ENCODE assay signal across 12 cellular contexts in genomic region chr6:24932832-24933231, GRCh38. TPM values are rescaled to one million over a fixed set of nuclear protein-coding genes. Genes with fewer than 3 reads are reported as not detected.
DNase-seq lines count a peak whose midpoint lies in the region; ATAC-seq, FAIRE-seq and TF ChIP-seq lines count a peak whose summit lies in the region.
"Had no signal": no experiment of that assay in that cellular context is flagged by ENCODE, and none has a peak within 500 bp of the region (broad histone marks: within the 10 kb centered on the region; RNA-seq: fewer than 3 reads in every experiment).

No MANE protein-coding gene starts in this region.

- ATAC-seq in HG03378 (IDR thresholded peaks at IDR 0.05; ENCODE audit: unreplicated experiment) = peak; percentile 31

- H2AFZ ChIP-seq in mammary epithelial cell (ENCODE audit: low read depth, low read length) = no peak overlapping the region
- no peak overlapping the region for H2AFZ ChIP-seq in astrocyte (ENCODE audit: low read depth, low read length)

- H3K4me3 Mint-ChIP-seq in astrocyte (ENCODE audit: unreplicated experiment) = no peak overlapping the region
- H3K4me3 Mint-ChIP-seq: neural crest cell had no signal

- H3K4me1 Mint-ChIP-seq in astrocyte (ENCODE audit: low read depth, unreplicated experiment) = peaks cover 37% of the 10 kb centered on the region

- DNase-seq in mammary epithelial cell (peak; percentile 14), breast epithelium (ENCODE audit: low spot score in 2 of 2) (no peak), astrocyte (ENCODE audit: low read depth) (peak; percentile 63), right atrium auricular region (ENCODE audit: low spot score) (no peak), Ammon's horn (ENCODE audit: low spot score) (no peak), NCI-H2081 (lab: John Stamatoyannopoulos, UW) (no peak), NCI-H2107 treated with DMSO at 0.1 percent for 48 hours (lab: John Stamatoyannopoulos, UW; ENCODE audit: unreplicated experiment) (no peak)
- DNase-seq: NCI-H1436, SHP77 had no signal

- H3K4me3 ChIP-seq in mammary epithelial cell (replicated peaks in 1 of 3; ENCODE audit: insufficient read depth in 1 of 3, low read depth in 2 of 3, low read length in 3 of 3) (no peak overlapping the region), breast epithelium (no peak overlapping the region), astrocyte (ENCODE audit: insufficient read depth, low read depth, low read length) (no peak overlapping the region), right atrium auricular region (no peak overlapping the region)
- H3K4me3 ChIP-seq: coronary artery had no signal

- H3K9me3 ChIP-seq in mammary epithelial cell (replicated peaks; ENCODE audit: insufficient read depth, low read length) = no peaks in the 10 kb centered on the region
- H3K9me3 ChIP-seq in breast epithelium = no peaks in the 10 kb centered on the region
- no peaks in the 10 kb centered on the region for H3K9me3 ChIP-seq in astrocyte (ENCODE audit: insufficient read depth, low read depth, low read length)
- no peaks in the 10 kb centered on the region for H3K9me3 ChIP-seq in right atrium auricular region

- H3K36me3 Mint-ChIP-seq in astrocyte (ENCODE audit: low read depth, unreplicated experiment) = no peaks in the 10 kb centered on the region

- no peak for FAIRE-seq in astrocyte (lab: Jason Lieb, UNC)

- H3K4me1 ChIP-seq in mammary epithelial cell (ENCODE audit: insufficient read depth, low read length) (no peaks in the 10 kb centered on the region), breast epithelium (no peaks in the 10 kb centered on the region), astrocyte (ENCODE audit: insufficient read depth, low read length) (peaks cover 28% of the 10 kb centered on the region), right atrium auricular region (peaks cover 0 to 24% of the 10 kb centered on the region in 2 donors)

- no peak for TF ChIP-seq POLR2A in breast epithelium (IDR thresholded peaks at IDR 0.05)

- BruUV-seq in mammary epithelial cell (replicated peaks; lab: Mats Ljungman, UMichigan) = no TSS peak

- no peaks in the 10 kb centered on the region for H3K36me3 ChIP-seq in mammary epithelial cell (ENCODE audit: insufficient read depth, low read length)
- H3K36me3 ChIP-seq in breast epithelium = no peaks in the 10 kb centered on the region
- no peaks in the 10 kb centered on the region for H3K36me3 ChIP-seq in astrocyte (ENCODE audit: insufficient read depth, low read length)
- H3K36me3 ChIP-seq in right atrium auricular region = no peaks in the 10 kb centered on the region

- H3K9ac ChIP-seq in mammary epithelial cell (ENCODE audit: insufficient read depth, low read length) (no peak overlapping the region), astrocyte (ENCODE audit: low read length) (no peak overlapping the region)

- WGBS in mammary epithelial cell (ENCODE audit: low coverage, missing lambda C conversion rate) = 33% methylated on average over 3 of the region's 3 CpGs

- intact Hi-C loops in mammary epithelial cell (cut with micrococcal nuclease) = loop anchor here (1.0 to 5.0 kb wide), 2 partner anchors 39 to 77 kb away; no protein-coding TSS in a partner anchor
- intact Hi-C loops in breast epithelium (cut with DNase I; ENCODE audit: low total_unique reads) = no loop called here

- H3K27ac ChIP-seq in mammary epithelial cell (ENCODE audit: insufficient read depth, low read depth, low read length) (no peak overlapping the region), breast epithelium (no peak overlapping the region), astrocyte (ENCODE audit: low read depth, low read length) (no peak overlapping the region), right atrium auricular region (no peak overlapping the region)
- H3K27ac ChIP-seq: coronary artery had no signal

- H3K4me2 ChIP-seq in mammary epithelial cell (ENCODE audit: insufficient read depth, low read depth, low read length) (no peak overlapping the region), astrocyte (ENCODE audit: low read length) (no peak overlapping the region)

- H3K27me3 ChIP-seq in mammary epithelial cell (ENCODE audit: insufficient read depth, low read length) (no peaks in the 10 kb centered on the region), breast epithelium (no peaks in the 10 kb centered on the region), astrocyte (ENCODE audit: insufficient read depth, low read length) (no peaks in the 10 kb centered on the region), right atrium auricular region (no peaks in the 10 kb centered on the region)

- H3K9me3 Mint-ChIP-seq in astrocyte (ENCODE audit: unreplicated experiment) = no peaks in the 10 kb centered on the region
- H3K9me3 Mint-ChIP-seq: neural crest cell had no signal

- TF ChIP-seq CTCF in mammary epithelial cell (conservative IDR thresholded peaks at IDR 0.05 in 1 of 2, IDR thresholded peaks at IDR 0.05 in 1 of 2; ENCODE audit: extremely low read depth in 1 of 2, insufficient read depth in 1 of 2, low read depth in 1 of 2, low read length in 2 of 2) (no peak), breast epithelium (IDR thresholded peaks at IDR 0.05) (no peak), astrocyte (IDR thresholded peaks at IDR 0.05; ENCODE audit: insufficient read depth, low read depth, low read length) (no peak), right atrium auricular region (IDR thresholded peaks at IDR 0.05) (no peak)

- no peaks in the 10 kb centered on the region for H3K27me3 Mint-ChIP-seq in astrocyte (ENCODE audit: low read depth, unreplicated experiment)

- dilution Hi-C loops in mammary epithelial cell (cut with HindIII; ENCODE audit: low sequenced_read_pairs) = no loop called here

- H4K20me1 ChIP-seq in mammary epithelial cell (ENCODE audit: insufficient read depth, low read length) (no peaks in the 10 kb centered on the region), astrocyte (ENCODE audit: insufficient read depth, low read length) (no peaks in the 10 kb centered on the region)

- CTCF ChIA-PET in mammary epithelial cell (lab: Charles Lee; ENCODE audit: low non-redundant PET) = no interaction called here

- no peak overlapping the region for H3K27ac Mint-ChIP-seq in astrocyte (ENCODE audit: unreplicated experiment)

- no peaks in the 10 kb centered on the region for H3K79me2 ChIP-seq in mammary epithelial cell (ENCODE audit: insufficient read depth, low read length)
- no peaks in the 10 kb centered on the region for H3K79me2 ChIP-seq in astrocyte (ENCODE audit: insufficient read depth, low read length)

- in situ Hi-C loops in mammary epithelial cell (cut with MboI; ENCODE audit: low sequenced_read_pairs in 2 of 2) = no loop called here

RNA-seq across cellular contexts. Expression of gene RIPOR2, which starts 2.9 kb away (rescaled TPM):
- under 1 TPM; under 0.01 to 0.19 TPM for total RNA-seq in mammary epithelial cell
- 0.16 TPM for polyA plus RNA-seq in mammary epithelial cell
- not detected for polyA minus RNA-seq in mammary epithelial cell
- total RNA-seq in breast epithelium = 10 to 100 TPM; 13.8 to 70.5 (median 29.2) TPM
- 0.29 and 0.95 TPM in 2 replicates for total RNA-seq in astrocyte
- total RNA-seq in right atrium auricular region = 1 to 10 TPM; 2.4 to 7.3 TPM

Comparison
In these comparisons a context has a peak if more than half of its experiments do, and no peak if none do; other contexts are left out.
1. DNase-seq: peak in mammary epithelial cell (single experiment) and astrocyte (single experiment); none in breast epithelium (0 of 2), right atrium auricular region (single experiment), Ammon's horn (single experiment), NCI-H2081 (0 of 2) and NCI-H2107 treated with DMSO at 0.1 percent for 48 hours (single experiment).